Comparison of ENCODE assay signal across 8 cellular contexts in the genomic region with DNA sequence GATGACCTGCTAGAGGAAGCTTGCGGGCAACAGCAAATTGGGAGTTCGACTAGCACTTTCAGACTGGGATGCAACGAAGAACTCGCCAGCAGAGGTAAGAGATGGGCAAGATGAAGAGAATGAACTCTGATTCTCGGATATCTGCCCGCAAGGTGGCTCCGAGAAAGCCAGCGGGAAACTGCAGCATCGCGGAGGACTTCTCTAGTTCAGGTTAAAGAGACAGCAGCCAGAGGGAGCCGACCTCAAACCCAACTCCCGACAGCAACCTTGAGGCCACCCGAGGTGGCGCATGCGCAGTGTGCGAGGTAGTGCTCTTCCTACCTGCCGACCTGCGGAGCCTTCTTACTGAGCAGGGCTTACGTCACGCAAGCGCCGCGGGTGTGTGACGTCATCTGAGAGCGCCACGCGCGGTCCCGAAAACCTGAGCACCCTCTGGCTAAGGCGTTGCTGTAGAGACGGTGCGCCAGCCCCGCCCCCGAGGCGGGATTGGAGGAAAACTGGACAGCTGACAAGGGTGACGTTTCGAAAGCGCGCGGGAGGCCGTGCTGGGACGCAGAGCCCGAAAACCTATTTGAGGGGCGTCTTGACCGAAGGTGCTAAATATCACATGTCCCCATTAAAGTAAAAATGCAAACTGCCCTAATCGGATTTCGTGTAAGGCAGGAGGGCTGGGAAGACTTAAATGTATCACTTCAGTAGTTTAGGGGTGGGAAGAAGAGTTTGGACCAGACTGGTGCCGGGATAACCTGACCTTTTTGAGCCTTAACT.
DNase-seq lines count a peak whose midpoint lies in the region; ATAC-seq and TF ChIP-seq lines count a peak whose summit lies in the region.

No MANE protein-coding gene starts in this region.

- H3K4me1 ChIP-seq in mucosa of stomach (ENCODE audit: control insufficient read depth, insufficient read depth, low read length): peaks cover 15% of the 10 kb centered on the region

- H3K9ac ChIP-seq in mucosa of stomach (ENCODE audit: low read length): peak overlapping the region; percentile 65

- H3K36me3 ChIP-seq in mucosa of stomach (ENCODE audit: control insufficient read depth, insufficient read depth, low read length): no peaks in the 10 kb centered on the region

- no peaks in the 10 kb centered on the region for H3K27me3 ChIP-seq in mucosa of stomach (ENCODE audit: control insufficient read depth, insufficient read depth, low read length)

- peak; percentile 69 for ATAC-seq in GM21723 (IDR thresholded peaks at IDR 0.05; ENCODE audit: unreplicated experiment)
- peak; percentile 98 for ATAC-seq in esophagus mucosa

- H3K9me3 ChIP-seq in mucosa of stomach (ENCODE audit: control insufficient read depth, low read length): no peaks in the 10 kb centered on the region

- peak overlapping the region; percentile 44 for H3K4me3 ChIP-seq in mucosa of stomach (ENCODE audit: low read length)

- DNase-seq in DMS53 treated with DMSO at 0.1 percent for 48 hours (lab: John Stamatoyannopoulos, UW; ENCODE audit: unreplicated experiment) (peak; percentile 98), KG1 (lab: John Stamatoyannopoulos, UW) (peak; percentile 97)
- peak; percentile 99 to 100 for DNase-seq in activated T-cell treated with anti-CD3 and anti-CD28 coated beads, Interleukin-2, amount 50 U/mL, for 48 hours
- peak; percentile 100 for DNase-seq in stimulated activated CD8-positive, alpha-beta memory T cell treated with anti-CD3 and anti-CD28 coated beads, Interleukin-4, amount 100 ng/mL, for 48 hours

TF ChIP-seq in PFSK-1, 5 proteins besides CTCF, POLR2A, EP300 and RAD21:
- peak; percentile 51 for TF ChIP-seq FOXP2 (optimal IDR thresholded peaks at IDR 0.05; ENCODE audit: borderline replicate concordance, extremely low read depth, extremely low read length, insufficient read depth)
- no peak for TF ChIP-seq TAF1 (IDR thresholded peaks at IDR 0.05; ENCODE audit: borderline replicate concordance, insufficient read depth, low read length)
- TF ChIP-seq, protein P1, sequence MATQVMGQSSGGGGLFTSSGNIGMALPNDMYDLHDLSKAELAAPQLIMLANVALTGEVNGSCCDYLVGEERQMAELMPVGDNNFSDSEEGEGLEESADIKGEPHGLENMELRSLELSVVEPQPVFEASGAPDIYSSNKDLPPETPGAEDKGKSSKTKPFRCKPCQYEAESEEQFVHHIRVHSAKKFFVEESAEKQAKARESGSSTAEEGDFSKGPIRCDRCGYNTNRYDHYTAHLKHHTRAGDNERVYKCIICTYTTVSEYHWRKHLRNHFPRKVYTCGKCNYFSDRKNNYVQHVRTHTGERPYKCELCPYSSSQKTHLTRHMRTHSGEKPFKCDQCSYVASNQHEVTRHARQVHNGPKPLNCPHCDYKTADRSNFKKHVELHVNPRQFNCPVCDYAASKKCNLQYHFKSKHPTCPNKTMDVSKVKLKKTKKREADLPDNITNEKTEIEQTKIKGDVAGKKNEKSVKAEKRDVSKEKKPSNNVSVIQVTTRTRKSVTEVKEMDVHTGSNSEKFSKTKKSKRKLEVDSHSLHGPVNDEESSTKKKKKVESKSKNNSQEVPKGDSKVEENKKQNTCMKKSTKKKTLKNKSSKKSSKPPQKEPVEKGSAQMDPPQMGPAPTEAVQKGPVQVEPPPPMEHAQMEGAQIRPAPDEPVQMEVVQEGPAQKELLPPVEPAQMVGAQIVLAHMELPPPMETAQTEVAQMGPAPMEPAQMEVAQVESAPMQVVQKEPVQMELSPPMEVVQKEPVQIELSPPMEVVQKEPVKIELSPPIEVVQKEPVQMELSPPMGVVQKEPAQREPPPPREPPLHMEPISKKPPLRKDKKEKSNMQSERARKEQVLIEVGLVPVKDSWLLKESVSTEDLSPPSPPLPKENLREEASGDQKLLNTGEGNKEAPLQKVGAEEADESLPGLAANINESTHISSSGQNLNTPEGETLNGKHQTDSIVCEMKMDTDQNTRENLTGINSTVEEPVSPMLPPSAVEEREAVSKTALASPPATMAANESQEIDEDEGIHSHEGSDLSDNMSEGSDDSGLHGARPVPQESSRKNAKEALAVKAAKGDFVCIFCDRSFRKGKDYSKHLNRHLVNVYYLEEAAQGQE (IDR thresholded peaks at IDR 0.05; ENCODE audit: insufficient read depth in 1 of 2, low read depth in 2 of 2, low read length in 2 of 2): no peak
- peak; percentile 55 for TF ChIP-seq POLR2AphosphoS5 (IDR thresholded peaks at IDR 0.05; ENCODE audit: low read depth, low read length)
- peak; percentile 45; the same call in 1 of the 2 replicates for TF ChIP-seq SIN3A (IDR thresholded peaks at IDR 0.05; ENCODE audit: borderline replicate concordance, insufficient read depth, low read length)

Comparison
In these comparisons a context has a peak if more than half of its experiments do, and no peak if none do; other contexts are left out.
1. Peak in every context shown above with its lines: DNase-seq, ATAC-seq and H3K4me3 ChIP-seq.